Comparison of ENCODE assay signal across 9 cellular contexts in the genomic region with DNA sequence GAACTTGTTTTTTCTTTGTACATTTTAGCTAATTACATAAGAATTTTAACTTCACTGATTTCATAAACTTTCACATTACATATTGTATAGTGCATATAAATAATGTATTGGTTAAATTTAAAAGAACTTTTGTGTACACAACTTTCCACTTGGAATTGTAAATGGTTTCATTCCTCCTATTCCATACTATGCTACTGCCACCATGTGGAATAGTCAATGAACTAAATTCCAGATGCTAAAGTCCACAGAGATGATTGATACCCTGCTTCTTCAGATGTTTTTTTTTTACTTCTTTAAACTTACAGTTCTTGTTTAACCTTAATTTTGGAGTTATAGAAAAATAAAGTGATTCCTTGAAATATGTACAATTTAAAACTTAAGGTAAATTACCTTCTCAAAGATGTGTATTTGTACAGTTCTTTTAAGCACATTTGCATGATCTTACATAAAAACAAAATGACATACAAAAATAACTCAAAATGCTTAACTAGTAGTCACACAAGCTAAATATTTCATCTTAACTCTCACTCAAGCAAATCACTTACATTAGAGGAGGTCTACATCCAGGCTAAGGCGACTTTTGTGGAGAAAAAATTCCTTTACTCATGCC.
DNase-seq lines count a peak whose midpoint lies in the region; ATAC-seq, FAIRE-seq and TF ChIP-seq lines count a peak whose summit lies in the region.
"Had no signal": no experiment of that assay in that cellular context is flagged by ENCODE, and none has a peak within 500 bp of the region (broad histone marks: within the 10 kb centered on the region; RNA-seq: fewer than 3 reads in every experiment).

No MANE protein-coding gene starts in this region.

- DNase-seq in AG09319 (ENCODE audit: extremely low read depth, low read depth): no peak
- DNase-seq in SW480 (ENCODE audit: low spot score): peak; percentile 63
- DNase-seq in keratinocyte (ENCODE audit: low read depth, low spot score): no peak
- DNase-seq in prostate gland (ENCODE audit: low spot score): no peak
- DNase-seq: activated naive CD8-positive, alpha-beta T cell treated with anti-CD3 and anti-CD28 coated beads, Interleukin-2, amount 10 ng/mL, durations not matched to agents 7 days and 5 days had no signal

- H2AFZ ChIP-seq in keratinocyte (ENCODE audit: control insufficient read depth, low read length): no peak overlapping the region

- H3K27ac ChIP-seq in HEK293 (ENCODE audit: extremely low read depth, low read depth, low read length) (no peak overlapping the region), keratinocyte (ENCODE audit: control insufficient read depth, insufficient read depth, low read length) (no peak overlapping the region), prostate gland (no peak overlapping the region)

- POLR2A ChIA-PET in HEK293 (lab: Yijun Ruan, JAX): no interaction called here

- intact Hi-C loops in prostate gland (cut with DNase I): no loop called here

- no peak overlapping the region for H3K4me2 ChIP-seq in keratinocyte (ENCODE audit: control insufficient read depth, extremely low read depth, insufficient read depth, low read depth, low read length)

- H3K4me1 ChIP-seq in HEK293 (ENCODE audit: control insufficient read depth, insufficient read depth, low read length) (no peaks in the 10 kb centered on the region; the same call in 1 of the 2 replicates), keratinocyte (ENCODE audit: control insufficient read depth, extremely low read depth, insufficient read depth, low read length) (peaks cover 3% of the 10 kb centered on the region), prostate gland (replicated peaks) (no peaks in the 10 kb centered on the region)

- no peaks in the 10 kb centered on the region for H4K20me1 ChIP-seq in keratinocyte (ENCODE audit: control insufficient read depth, extremely low read depth, insufficient read depth, low read length)

- 97% methylated on average over 1 of the region's 1 CpG for WGBS in prostate gland

- TF ChIP-seq POLR2A in prostate gland (IDR thresholded peaks at IDR 0.05): no peak

- dilution Hi-C loops in keratinocyte (cut with MboI; ENCODE audit: extremely low pct_ligation_motif_present, low sequenced_read_pairs): loop anchor here (25.0 kb wide), 1 partner anchor 505 kb away; no protein-coding TSS in a partner anchor

- H3K36me3 ChIP-seq in HEK293 (ENCODE audit: control insufficient read depth in 2 of 2, insufficient read depth in 1 of 2, low read length in 2 of 2) (no peaks in the 10 kb centered on the region; a peak in 1 of 3 replicates), keratinocyte (ENCODE audit: control insufficient read depth in 2 of 2, extremely low read depth in 1 of 2, insufficient read depth in 2 of 2, low read length in 2 of 2) (no peaks in the 10 kb centered on the region), prostate gland (no peaks in the 10 kb centered on the region)

- H3K9me3 ChIP-seq in HEK293 (ENCODE audit: control insufficient read depth, insufficient read depth, low read depth, low read length) (no peaks in the 10 kb centered on the region), keratinocyte (ENCODE audit: control insufficient read depth, low read depth, low read length) (no peaks in the 10 kb centered on the region), prostate gland (no peaks in the 10 kb centered on the region)

- no peak overlapping the region for H3K9ac ChIP-seq in keratinocyte (ENCODE audit: control insufficient read depth, extremely low read depth, insufficient read depth, low read length)

- FAIRE-seq in keratinocyte (lab: Jason Lieb, UNC): no peak

- H3K27me3 ChIP-seq in keratinocyte (ENCODE audit: control insufficient read depth, extremely low read depth, insufficient read depth, low read length): no peaks in the 10 kb centered on the region
- H3K27me3 ChIP-seq in prostate gland (replicated peaks; ENCODE audit: insufficient read depth): no peaks in the 10 kb centered on the region

- ATAC-seq in GM21447 (IDR thresholded peaks at IDR 0.05; ENCODE audit: unreplicated experiment) (no peak), GM19395 (IDR thresholded peaks at IDR 0.05; ENCODE audit: unreplicated experiment) (no peak), GM18517 (IDR thresholded peaks at IDR 0.05; ENCODE audit: unreplicated experiment) (no peak)

- CTCF ChIA-PET in HEK293 (lab: Yijun Ruan, JAX): interaction anchor here (0.6 to 5.8 kb wide), 20 partner anchors 10 to 1440 kb away, joined by 3 to 67 read pairs (median 3); no protein-coding TSS in a partner anchor

- H3K9me1 ChIP-seq in keratinocyte (ENCODE audit: control insufficient read depth, extremely low read depth, insufficient read depth, low read length): no peaks in the 10 kb centered on the region

- no peaks in the 10 kb centered on the region for H3K79me2 ChIP-seq in keratinocyte (ENCODE audit: control insufficient read depth, insufficient read depth, low read length)

- peak; percentile 51 for TF ChIP-seq CTCF in AG09319 (IDR thresholded peaks at IDR 0.05; ENCODE audit: low read depth, low read length)
- TF ChIP-seq CTCF in HEK293 (tag by site-specific recombination; IDR thresholded peaks at IDR 0.05): no peak
- peak in 2 of 3 experiments; percentile 31 to 47 for TF ChIP-seq CTCF in keratinocyte (optimal IDR thresholded peaks at IDR 0.05 in 1 of 3, IDR thresholded peaks at IDR 0.05 in 1 of 3, conservative IDR thresholded peaks at IDR 0.05 in 1 of 3; ENCODE audit: extremely low read depth in 1 of 3, insufficient read depth in 2 of 3, low read length in 3 of 3)
- TF ChIP-seq CTCF in prostate gland (IDR thresholded peaks at IDR 0.05): peak in 2 of 4 experiments; percentile 24 to 53

- H3K4me3 ChIP-seq in HEK293 (ENCODE audit: low read depth, low read length) (no peak overlapping the region), keratinocyte (ENCODE audit: control insufficient read depth in 2 of 3, extremely low read depth in 1 of 3, insufficient read depth in 2 of 3, low read depth in 1 of 3, low read length in 3 of 3) (no peak overlapping the region), prostate gland (no peak overlapping the region)

TF ChIP-seq in HEK293, 187 proteins besides CTCF, POLR2A, EP300 and RAD21:
- no peak for TF ChIP-seq ZNF24 (tag by site-specific recombination; IDR thresholded peaks at IDR 0.05)
- peak; percentile 77 for TF ChIP-seq ZNF654 (tag by site-specific recombination; IDR thresholded peaks at IDR 0.05; ENCODE audit: low read depth)
